7 cellular contexts compared by ENCODE assay signal in genomic region chr2:138644776-138645175, GRCh38.
A peak's percentile ranks its signal among the peaks of the same experiment; 100 is the strongest.
DNase-seq lines count a peak whose midpoint lies in the region; FAIRE-seq and TF ChIP-seq lines count a peak whose summit lies in the region.
"Not testable (repeated sequence)": the region's sequence is repeated elsewhere in the genome, so short reads cannot be mapped to it uniquely, and the experiment has no call there.

No MANE protein-coding gene starts in this region.

- H3K9me3 Mint-ChIP-seq in activated CD4-positive, alpha-beta memory T cell treated with anti-CD3 and anti-CD28 coated beads for 36 hours: not testable (repeated sequence)

- not testable (repeated sequence) for H3K36me3 ChIP-seq in keratinocyte (ENCODE audit: control insufficient read depth in 2 of 2, extremely low read depth in 1 of 2, insufficient read depth in 2 of 2, low read length in 2 of 2); smooth muscle cell (ENCODE audit: low read depth)

- not testable (repeated sequence) for H3K9me1 ChIP-seq in keratinocyte (ENCODE audit: control insufficient read depth, extremely low read depth, insufficient read depth, low read length)

- POLR2A ChIA-PET in activated CD4-positive, alpha-beta memory T cell treated with anti-CD3 and anti-CD28 coated beads for 36 hours (lab: Charles Lee): not testable (repeated sequence)

- H3K79me2 ChIP-seq in keratinocyte (ENCODE audit: control insufficient read depth, insufficient read depth, low read length); smooth muscle cell (ENCODE audit: low read depth): not testable (repeated sequence)

- peak; percentile 23 for FAIRE-seq in keratinocyte (lab: Jason Lieb, UNC)

- not testable (repeated sequence) for H3K4me2 ChIP-seq in keratinocyte (ENCODE audit: control insufficient read depth, extremely low read depth, insufficient read depth, low read depth, low read length); smooth muscle cell

- not testable (repeated sequence) for H3K9me3 ChIP-seq in keratinocyte (ENCODE audit: control insufficient read depth, low read depth, low read length); smooth muscle cell (replicated peaks; ENCODE audit: low read depth)

- peaks cover 13% of the 10 kb centered on the region for H3K4me1 ChIP-seq in keratinocyte (ENCODE audit: control insufficient read depth, extremely low read depth, insufficient read depth, low read length)
- H3K4me1 ChIP-seq in smooth muscle cell (ENCODE audit: low read depth): not testable (repeated sequence)

- not testable (repeated sequence) for H2AFZ ChIP-seq in keratinocyte (ENCODE audit: control insufficient read depth, low read length); smooth muscle cell (ENCODE audit: low read depth)

- not testable (repeated sequence) for H3K4me1 Mint-ChIP-seq in activated CD4-positive, alpha-beta memory T cell treated with anti-CD3 and anti-CD28 coated beads for 36 hours (ENCODE audit: low read depth)

- H4K20me1 ChIP-seq in keratinocyte (ENCODE audit: control insufficient read depth, extremely low read depth, insufficient read depth, low read length); smooth muscle cell (ENCODE audit: low read depth): not testable (repeated sequence)

- intact Hi-C loops in activated CD4-positive, alpha-beta memory T cell treated with anti-CD3 and anti-CD28 coated beads for 36 hours (cut with micrococcal nuclease): not testable (repeated sequence)

- H3K27ac ChIP-seq in keratinocyte (ENCODE audit: control insufficient read depth, insufficient read depth, low read length) (peak overlapping the region; percentile 61), smooth muscle cell (ENCODE audit: low read depth) (peak overlapping the region; percentile 92)

- DNase-seq in Daoy (ENCODE audit: low read depth): peak; percentile 15
- DNase-seq in HT1080 (ENCODE audit: low read depth): peak; percentile 96
- peak; percentile 53 for DNase-seq in RKO (ENCODE audit: low spot score)
- peak; percentile 8 for DNase-seq in activated CD4-positive, alpha-beta memory T cell treated with anti-CD3 and anti-CD28 coated beads for 36 hours
- DNase-seq in epithelial cell of esophagus (ENCODE audit: low read depth): peak; percentile 90
- not testable (repeated sequence) for DNase-seq in keratinocyte (ENCODE audit: low read depth, low spot score); smooth muscle cell (lab: John Stamatoyannopoulos, UW; ENCODE audit: unreplicated experiment)

- not testable (repeated sequence) for H3K27ac Mint-ChIP-seq in activated CD4-positive, alpha-beta memory T cell treated with anti-CD3 and anti-CD28 coated beads for 36 hours

- H3K36me3 Mint-ChIP-seq in activated CD4-positive, alpha-beta memory T cell treated with anti-CD3 and anti-CD28 coated beads for 36 hours: not testable (repeated sequence)

- H3K9ac ChIP-seq in keratinocyte (ENCODE audit: control insufficient read depth, extremely low read depth, insufficient read depth, low read length): not testable (repeated sequence)
- H3K9ac ChIP-seq in smooth muscle cell (ENCODE audit: low read depth): peak overlapping the region; percentile 39

- H3K27me3 Mint-ChIP-seq in activated CD4-positive, alpha-beta memory T cell treated with anti-CD3 and anti-CD28 coated beads for 36 hours: not testable (repeated sequence)

- WGBS in smooth muscle cell (ENCODE audit: low lambda C conversion rate): 84% methylated on average over 10 of the region's 10 CpGs

- dilution Hi-C loops in keratinocyte (cut with MboI; ENCODE audit: extremely low pct_ligation_motif_present, low sequenced_read_pairs): not testable (repeated sequence)

- not testable (repeated sequence) for H3K4me3 Mint-ChIP-seq in activated CD4-positive, alpha-beta memory T cell treated with anti-CD3 and anti-CD28 coated beads for 36 hours

- not testable (repeated sequence) for H3K4me3 ChIP-seq in epithelial cell of esophagus (ENCODE audit: low read length); keratinocyte (ENCODE audit: control insufficient read depth in 2 of 3, extremely low read depth in 1 of 3, insufficient read depth in 2 of 3, low read depth in 1 of 3, low read length in 3 of 3); smooth muscle cell

- not testable (repeated sequence) for H3K27me3 ChIP-seq in keratinocyte (ENCODE audit: control insufficient read depth, extremely low read depth, insufficient read depth, low read length); smooth muscle cell (ENCODE audit: low read depth)

- H3F3A ChIP-seq in smooth muscle cell (ENCODE audit: low read depth): not testable (repeated sequence)

- CTCF ChIA-PET in activated CD4-positive, alpha-beta memory T cell treated with anti-CD3 and anti-CD28 coated beads for 36 hours (lab: Charles Lee): not testable (repeated sequence)

- not testable (repeated sequence) for TF ChIP-seq CTCF in epithelial cell of esophagus (IDR thresholded peaks at IDR 0.05; ENCODE audit: insufficient read depth, low read depth, low read length, missing control alignments); keratinocyte (optimal IDR thresholded peaks at IDR 0.05 in 1 of 3, IDR thresholded peaks at IDR 0.05 in 1 of 3, conservative IDR thresholded peaks at IDR 0.05 in 1 of 3; ENCODE audit: extremely low read depth in 1 of 3, insufficient read depth in 2 of 3, low read length in 3 of 3); smooth muscle cell (IDR thresholded peaks at IDR 0.05; ENCODE audit: borderline replicate concordance, insufficient read depth, poor library complexity, severe bottlenecking)
